22 cellular contexts compared by ENCODE assay signal in genomic region chr2:119836455-119837142, GRCh38.
A peak's percentile ranks its signal among the peaks of the same experiment; 100 is the strongest.
DNase-seq lines count a peak whose midpoint lies in the region; ATAC-seq and TF ChIP-seq lines count a peak whose summit lies in the region.
"Had no signal": no experiment of that assay in that cellular context is flagged by ENCODE, and none has a peak within 500 bp of the region (broad histone marks: within the 10 kb centered on the region; RNA-seq: fewer than 3 reads in every experiment).

No MANE protein-coding gene starts in this region.

- no peaks in the 10 kb centered on the region for H3K27me3 ChIP-seq in upper lobe of right lung
- H3K27me3 ChIP-seq: MG63 had no signal

- H3K4me3 ChIP-seq in upper lobe of right lung, result no peak overlapping the region
- H3K4me3 ChIP-seq: GM12878, MG63 had no signal

- H3K36me3 ChIP-seq in upper lobe of right lung, result no peaks in the 10 kb centered on the region
- H3K36me3 ChIP-seq: MG63 had no signal

- DNase-seq in ELF-1 (ENCODE audit: low read depth, low spot score), result peak; percentile 78
- DNase-seq in HEK293T (ENCODE audit: extremely low spot score), result no peak
- peak; percentile 19 for DNase-seq in left kidney (ENCODE audit: low read depth, low spot score)
- no peak for DNase-seq in upper lobe of right lung
- DNase-seq in pons (ENCODE audit: low spot score), result no peak
- no peak for DNase-seq in nucleus accumbens (lab: John Stamatoyannopoulos, UW)
- DNase-seq in RKO (ENCODE audit: low spot score), result no peak
- DNase-seq: C1 segment of cervical spinal cord; Caco-2; CD8-positive, alpha-beta T cell; GDM1; KBM-7; MG63; NCI-H2029; NCI-H446 treated with DMSO at 0.1 percent for 48 hours; NCI-H526; NCI-H82; NK-92 treated with Interleukin-12 subunit alpha and Interleukin-12 subunit beta, amount 100 ng/mL, for 24 hours; PC-3; SHP77; SW 1271 had no signal

- no peak for TF ChIP-seq CTCF in upper lobe of right lung (IDR thresholded peaks at IDR 0.05)

- intact Hi-C loops in upper lobe of right lung (cut with DNase I), result no loop called here

- CTCF ChIA-PET in HEK293T (lab: Yijun Ruan, JAX), result no interaction called here

- peaks cover 5% of the 10 kb centered on the region for H3K4me1 ChIP-seq in upper lobe of right lung
- H3K4me1 ChIP-seq: Caco-2 had no signal

- POLR2A ChIA-PET in HEK293T (lab: Yijun Ruan, JAX), result no interaction called here

- peak; percentile 29 for ATAC-seq in upper lobe of right lung
- ATAC-seq: CD8-positive, alpha-beta T cell; GM12878; PC-3 had no signal

- H3K9me3 ChIP-seq in upper lobe of right lung, result no peaks in the 10 kb centered on the region
- H3K9me3 ChIP-seq: Caco-2, MG63 had no signal

- no peak overlapping the region for H3K27ac ChIP-seq in upper lobe of right lung

TF ChIP-seq in HEK293T, 16 proteins besides CTCF, POLR2A, EP300 and RAD21:
- TF ChIP-seq ARNT (IDR thresholded peaks at IDR 0.05) (no peak), PKNOX1 (IDR thresholded peaks at IDR 0.05) (peak; percentile 49), ELF4 (IDR thresholded peaks at IDR 0.05) (no peak)

Comparison
In these comparisons a context has a peak if more than half of its experiments do, and no peak if none do; other contexts are left out.
1. DNase-seq: peak in ELF-1 (single experiment) and left kidney (single experiment); none in HEK293T (single experiment), upper lobe of right lung (single experiment), pons (single experiment), nucleus accumbens (0 of 56) and RKO (single experiment).